22 cellular contexts compared by ENCODE assay signal in genomic region chr22:41826001-41826400, GRCh38. TPM values are rescaled to one million over a fixed set of nuclear protein-coding genes. Genes with fewer than 3 reads are reported as not detected.
DNase-seq lines count a peak whose midpoint lies in the region; ATAC-seq and TF ChIP-seq lines count a peak whose summit lies in the region.
"Had no signal": no experiment of that assay in that cellular context is flagged by ENCODE, and none has a peak within 500 bp of the region (broad histone marks: within the 10 kb centered on the region; RNA-seq: fewer than 3 reads in every experiment).

No MANE protein-coding gene starts in this region.

- ATAC-seq in Right ventricle myocardium inferior, result peak; percentile 8
- peak; percentile 0 for ATAC-seq in left colon
- ATAC-seq in HG03571 (IDR thresholded peaks at IDR 0.05; ENCODE audit: unreplicated experiment), result no peak
- ATAC-seq: activated CD8-positive, alpha-beta T cell treated with anti-CD3 and anti-CD28 coated beads, Interleukin-2, amount 10 ng/mL, durations not matched to agents 7 days and 5 days; activated T-cell treated with anti-CD3 and anti-CD28 coated beads, Interleukin-2, amount 50 U/mL, for 72 hours; effector memory CD8-positive, alpha-beta T cell; K562; Panc1 had no signal

- H3K4me2 ChIP-seq in parathyroid adenoma (ENCODE audit: low read length), result peak overlapping the region; percentile 52

- peak overlapping the region; percentile 73 for H2AFZ ChIP-seq in parathyroid adenoma

- no peak overlapping the region for H3K4me3 ChIP-seq in parathyroid adenoma (ENCODE audit: low read depth, low read length)
- H3K4me3 ChIP-seq: BLaER1 treated with 17β-estradiol and CSF1 and Interleukin-3, amounts not matched to agents 10 nM and 100 nM; K562; pancreas had no signal

- H3K36me3 ChIP-seq in parathyroid adenoma (ENCODE audit: control insufficient read depth, insufficient read depth, low read length), result no peaks in the 10 kb centered on the region
- H3K36me3 ChIP-seq: pancreas had no signal

- H3K4me1 ChIP-seq in parathyroid adenoma, result peaks cover 24% of the 10 kb centered on the region

- intact Hi-C loops in Right ventricle myocardium inferior (cut with DNase I) (no loop called here), cardiac septum (cut with DNase I) (no loop called here), left colon (cut with DNase I, micrococcal nuclease) (no loop called here)

- no peaks in the 10 kb centered on the region for H3K9me3 ChIP-seq in parathyroid adenoma (ENCODE audit: control insufficient read depth, low read length)
- H3K9me3 ChIP-seq: BLaER1 treated with 17β-estradiol and CSF1 and Interleukin-3, amounts not matched to agents 10 nM and 100 nM; pancreas had no signal

- TF ChIP-seq CTCF in parathyroid adenoma (IDR thresholded peaks at IDR 0.05), result no peak

- H3K27ac ChIP-seq in parathyroid adenoma, result peak overlapping the region; percentile 81
- H3K27ac ChIP-seq: HL-60, WERI-Rb-1 had no signal

- H3K9ac ChIP-seq in parathyroid adenoma, result no peak overlapping the region

- DNase-seq in Right ventricle myocardium inferior (ENCODE audit: missing footprints), result no peak
- DNase-seq in cardiac septum (ENCODE audit: low spot score), result no peak
- no peak for DNase-seq in left colon
- no peak for DNase-seq in NCI-H2171 treated with DMSO at 0.1 percent for 48 hours (lab: John Stamatoyannopoulos, UW)
- DNase-seq in HCEC 1CT, result no peak
- DNase-seq in DMS53 treated with DMSO at 0.1 percent for 48 hours (lab: John Stamatoyannopoulos, UW; ENCODE audit: unreplicated experiment), result no peak
- DNase-seq: activated CD8-positive, alpha-beta T cell treated with anti-CD3 and anti-CD28 coated beads, Interleukin-2, amount 10 ng/mL, durations not matched to agents 7 days and 5 days; activated T-cell treated with anti-CD3 and anti-CD28 coated beads, Interleukin-2, amount 50 U/mL, for 72 hours; central memory CD4-positive, alpha-beta T cell; effector memory CD8-positive, alpha-beta T cell; GOT3; NCI-H1092; NCI-H2171; NCI-H774; WERI-Rb-1 had no signal

- no peaks in the 10 kb centered on the region for H3K27me3 ChIP-seq in parathyroid adenoma (ENCODE audit: control insufficient read depth, insufficient read depth, low read length)
- H3K27me3 ChIP-seq: BLaER1 treated with 17β-estradiol and CSF1 and Interleukin-3, amounts not matched to agents 10 nM and 100 nM; pancreas had no signal

- no peaks in the 10 kb centered on the region for H3K79me2 ChIP-seq in parathyroid adenoma

RNA-seq across cellular contexts. Expression of gene SREBF2, which starts 6.9 kb away (rescaled TPM):
- 75.5 TPM for total RNA-seq in Right ventricle myocardium inferior
- total RNA-seq in cardiac septum, result 105 TPM
- 100 to 1,000 TPM; 172 to 215 TPM for total RNA-seq in left colon

RNA-seq across cellular contexts. Expression of gene CCDC134, which starts 25.5 kb away (rescaled TPM):
- 4.1 TPM for total RNA-seq in Right ventricle myocardium inferior
- 2.9 TPM for total RNA-seq in cardiac septum
- 10 to 100 TPM in 1 of 2 donors, 1 to 10 TPM in 1; 8.8 to 11.0 TPM for total RNA-seq in left colon
